ENCODE assay signal across 2 cellular contexts in the genomic region with DNA sequence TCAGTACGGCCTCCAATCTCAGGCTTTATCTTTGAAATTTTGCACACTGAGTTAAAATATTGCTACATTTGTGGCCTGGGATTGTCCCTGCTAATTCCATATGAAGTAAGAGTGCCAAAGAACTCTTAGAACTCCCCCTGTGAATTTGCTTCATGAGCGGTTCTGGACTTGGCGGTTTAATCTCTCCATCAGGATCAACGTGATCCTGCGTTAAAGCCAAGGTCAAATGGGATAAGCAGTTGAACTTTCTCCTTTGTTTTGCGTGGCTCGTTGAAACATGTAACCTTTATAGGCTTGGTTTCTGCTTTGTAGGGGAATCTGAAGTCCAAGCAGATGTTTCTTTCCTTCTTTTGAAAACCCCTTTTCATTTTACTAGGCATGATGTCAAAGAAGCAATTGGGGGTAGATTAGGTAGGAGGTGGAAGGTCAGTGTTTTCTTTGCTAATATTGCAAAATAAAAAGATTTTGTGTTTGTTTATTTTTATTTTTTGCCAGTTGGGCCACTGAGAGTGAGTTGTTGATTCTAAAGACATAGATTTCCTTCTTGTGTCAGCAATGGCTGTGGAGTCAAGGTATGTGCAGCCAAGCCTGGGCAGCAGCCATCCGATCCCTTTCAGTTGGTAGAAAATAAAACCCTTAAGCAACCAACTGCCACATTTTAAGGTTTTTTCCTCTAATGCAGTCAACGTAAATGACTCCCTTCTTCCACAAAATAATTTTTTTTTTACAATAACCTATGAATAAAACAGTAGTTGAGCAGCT.
A peak's percentile ranks its signal among the peaks of the same experiment; 100 is the strongest.
TF ChIP-seq lines count a peak whose summit lies in the region.

No MANE protein-coding gene starts in this region.

TF ChIP-seq in GM23338, 12 proteins besides CTCF, POLR2A, EP300 and RAD21 (continued from another document):
- TF ChIP-seq ZNF331 (CRISPR knock-in tag; IDR thresholded peaks at IDR 0.05; ENCODE audit: low read depth), result no peak
- TF ChIP-seq, protein P1, sequence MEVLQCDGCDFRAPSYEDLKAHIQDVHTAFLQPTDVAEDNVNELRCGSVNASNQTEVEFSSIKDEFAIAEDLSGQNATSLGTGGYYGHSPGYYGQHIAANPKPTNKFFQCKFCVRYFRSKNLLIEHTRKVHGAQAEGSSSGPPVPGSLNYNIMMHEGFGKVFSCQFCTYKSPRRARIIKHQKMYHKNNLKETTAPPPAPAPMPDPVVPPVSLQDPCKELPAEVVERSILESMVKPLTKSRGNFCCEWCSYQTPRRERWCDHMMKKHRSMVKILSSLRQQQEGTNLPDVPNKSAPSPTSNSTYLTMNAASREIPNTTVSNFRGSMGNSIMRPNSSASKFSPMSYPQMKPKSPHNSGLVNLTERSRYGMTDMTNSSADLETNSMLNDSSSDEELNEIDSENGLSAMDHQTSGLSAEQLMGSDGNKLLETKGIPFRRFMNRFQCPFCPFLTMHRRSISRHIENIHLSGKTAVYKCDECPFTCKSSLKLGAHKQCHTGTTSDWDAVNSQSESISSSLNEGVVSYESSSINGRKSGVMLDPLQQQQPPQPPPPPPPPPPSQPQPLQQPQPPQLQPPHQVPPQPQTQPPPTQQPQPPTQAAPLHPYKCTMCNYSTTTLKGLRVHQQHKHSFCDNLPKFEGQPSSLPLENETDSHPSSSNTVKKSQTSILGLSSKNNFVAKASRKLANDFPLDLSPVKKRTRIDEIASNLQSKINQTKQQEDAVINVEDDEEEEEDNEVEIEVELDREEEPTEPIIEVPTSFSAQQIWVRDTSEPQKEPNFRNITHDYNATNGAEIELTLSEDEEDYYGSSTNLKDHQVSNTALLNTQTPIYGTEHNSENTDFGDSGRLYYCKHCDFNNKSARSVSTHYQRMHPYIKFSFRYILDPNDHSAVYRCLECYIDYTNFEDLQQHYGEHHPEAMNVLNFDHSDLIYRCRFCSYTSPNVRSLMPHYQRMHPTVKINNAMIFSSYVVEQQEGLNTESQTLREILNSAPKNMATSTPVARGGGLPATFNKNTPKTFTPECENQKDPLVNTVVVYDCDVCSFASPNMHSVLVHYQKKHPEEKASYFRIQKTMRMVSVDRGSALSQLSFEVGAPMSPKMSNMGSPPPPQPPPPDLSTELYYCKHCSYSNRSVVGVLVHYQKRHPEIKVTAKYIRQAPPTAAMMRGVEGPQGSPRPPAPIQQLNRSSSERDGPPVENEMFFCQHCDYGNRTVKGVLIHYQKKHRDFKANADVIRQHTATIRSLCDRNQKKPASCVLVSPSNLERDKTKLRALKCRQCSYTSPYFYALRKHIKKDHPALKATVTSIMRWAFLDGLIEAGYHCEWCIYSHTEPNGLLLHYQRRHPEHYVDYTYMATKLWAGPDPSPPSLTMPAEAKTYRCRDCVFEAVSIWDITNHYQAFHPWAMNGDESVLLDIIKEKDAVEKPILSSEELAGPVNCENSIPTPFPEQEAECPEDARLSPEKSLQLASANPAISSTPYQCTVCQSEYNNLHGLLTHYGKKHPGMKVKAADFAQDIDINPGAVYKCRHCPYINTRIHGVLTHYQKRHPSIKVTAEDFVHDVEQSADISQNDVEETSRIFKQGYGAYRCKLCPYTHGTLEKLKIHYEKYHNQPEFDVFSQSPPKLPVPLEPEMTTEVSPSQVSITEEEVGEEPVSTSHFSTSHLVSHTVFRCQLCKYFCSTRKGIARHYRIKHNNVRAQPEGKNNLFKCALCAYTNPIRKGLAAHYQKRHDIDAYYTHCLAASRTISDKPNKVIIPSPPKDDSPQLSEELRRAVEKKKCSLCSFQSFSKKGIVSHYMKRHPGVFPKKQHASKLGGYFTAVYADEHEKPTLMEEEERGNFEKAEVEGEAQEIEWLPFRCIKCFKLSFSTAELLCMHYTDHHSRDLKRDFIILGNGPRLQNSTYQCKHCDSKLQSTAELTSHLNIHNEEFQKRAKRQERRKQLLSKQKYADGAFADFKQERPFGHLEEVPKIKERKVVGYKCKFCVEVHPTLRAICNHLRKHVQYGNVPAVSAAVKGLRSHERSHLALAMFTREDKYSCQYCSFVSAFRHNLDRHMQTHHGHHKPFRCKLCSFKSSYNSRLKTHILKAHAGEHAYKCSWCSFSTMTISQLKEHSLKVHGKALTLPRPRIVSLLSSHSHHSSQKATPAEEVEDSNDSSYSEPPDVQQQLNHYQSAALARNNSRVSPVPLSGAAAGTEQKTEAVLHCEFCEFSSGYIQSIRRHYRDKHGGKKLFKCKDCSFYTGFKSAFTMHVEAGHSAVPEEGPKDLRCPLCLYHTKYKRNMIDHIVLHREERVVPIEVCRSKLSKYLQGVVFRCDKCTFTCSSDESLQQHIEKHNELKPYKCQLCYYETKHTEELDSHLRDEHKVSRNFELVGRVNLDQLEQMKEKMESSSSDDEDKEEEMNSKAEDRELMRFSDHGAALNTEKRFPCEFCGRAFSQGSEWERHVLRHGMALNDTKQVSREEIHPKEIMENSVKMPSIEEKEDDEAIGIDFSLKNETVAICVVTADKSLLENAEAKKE (CRISPR knock-in tag; IDR thresholded peaks at IDR 0.05), result no peak
- TF ChIP-seq STAT1 (IDR thresholded peaks at IDR 0.05; ENCODE audit: unreplicated experiment), result no peak
TF ChIP-seq in GM23338: peak in this region for 0.

TF ChIP-seq in HepG2, 621 proteins besides CTCF, POLR2A, EP300 and RAD21 (continued from another document and continues in another):
- TF ChIP-seq ARID5B (CRISPR knock-in tag; IDR thresholded peaks at IDR 0.05) (0 out of 2 replicates have a peak, but pooled peaks have one; percentile 17), ZFP82 (CRISPR knock-in tag; IDR thresholded peaks at IDR 0.05; ENCODE audit: borderline replicate concordance) (no peak), GATAD2A (CRISPR knock-in tag; IDR thresholded peaks at IDR 0.05) (peak; percentile 59; the same call in 1 of the 2 replicates), SOX13 (IDR thresholded peaks at IDR 0.05) (no peak), SOX13 (CRISPR knock-in tag; conservative IDR thresholded peaks at IDR 0.05 in 1 of 2, IDR thresholded peaks at IDR 0.05 in 1 of 2) (peak in 1 of 2 experiments; percentile 64; a peak in 2 of 4 replicates), PHB2 (IDR thresholded peaks at IDR 0.05; ENCODE audit: partially characterized antibody) (no peak), ZNF713 (CRISPR knock-in tag; IDR thresholded peaks at IDR 0.05) (no peak), AHDC1 (CRISPR knock-in tag; IDR thresholded peaks at IDR 0.05; ENCODE audit: borderline replicate concordance) (0 out of 2 replicates have a peak, but pooled peaks have one; percentile 16), ZNF224 (CRISPR knock-in tag; IDR thresholded peaks at IDR 0.05) (no peak), ZBTB33 (CRISPR knock-in tag; IDR thresholded peaks at IDR 0.05) (peak; percentile 95), HNF4A (CRISPR knock-in tag; IDR thresholded peaks at IDR 0.05) (peak; percentile 57), NR2F6 (IDR thresholded peaks at IDR 0.05) (peak; percentile 35; the same call in 1 of the 2 replicates), NR2F6 (CRISPR knock-in tag; IDR thresholded peaks at IDR 0.05) (no peak)
- TF ChIP-seq, protein P2, sequence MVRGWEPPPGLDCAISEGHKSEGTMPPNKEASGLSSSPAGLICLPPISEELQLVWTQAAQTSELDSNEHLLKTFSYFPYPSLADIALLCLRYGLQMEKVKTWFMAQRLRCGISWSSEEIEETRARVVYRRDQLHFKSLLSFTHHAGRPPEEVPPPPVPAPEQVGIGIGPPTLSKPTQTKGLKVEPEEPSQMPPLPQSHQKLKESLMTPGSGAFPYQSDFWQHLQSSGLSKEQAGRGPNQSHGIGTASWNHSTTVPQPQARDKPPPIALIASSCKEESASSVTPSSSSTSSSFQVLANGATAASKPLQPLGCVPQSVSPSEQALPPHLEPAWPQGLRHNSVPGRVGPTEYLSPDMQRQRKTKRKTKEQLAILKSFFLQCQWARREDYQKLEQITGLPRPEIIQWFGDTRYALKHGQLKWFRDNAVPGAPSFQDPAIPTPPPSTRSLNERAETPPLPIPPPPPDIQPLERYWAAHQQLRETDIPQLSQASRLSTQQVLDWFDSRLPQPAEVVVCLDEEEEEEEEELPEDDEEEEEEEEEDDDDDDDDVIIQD (CRISPR knock-in tag; IDR thresholded peaks at IDR 0.05; ENCODE audit: low read depth), result peak; percentile 59; the same call in 1 of the 2 replicates
- TF ChIP-seq, protein P3, sequence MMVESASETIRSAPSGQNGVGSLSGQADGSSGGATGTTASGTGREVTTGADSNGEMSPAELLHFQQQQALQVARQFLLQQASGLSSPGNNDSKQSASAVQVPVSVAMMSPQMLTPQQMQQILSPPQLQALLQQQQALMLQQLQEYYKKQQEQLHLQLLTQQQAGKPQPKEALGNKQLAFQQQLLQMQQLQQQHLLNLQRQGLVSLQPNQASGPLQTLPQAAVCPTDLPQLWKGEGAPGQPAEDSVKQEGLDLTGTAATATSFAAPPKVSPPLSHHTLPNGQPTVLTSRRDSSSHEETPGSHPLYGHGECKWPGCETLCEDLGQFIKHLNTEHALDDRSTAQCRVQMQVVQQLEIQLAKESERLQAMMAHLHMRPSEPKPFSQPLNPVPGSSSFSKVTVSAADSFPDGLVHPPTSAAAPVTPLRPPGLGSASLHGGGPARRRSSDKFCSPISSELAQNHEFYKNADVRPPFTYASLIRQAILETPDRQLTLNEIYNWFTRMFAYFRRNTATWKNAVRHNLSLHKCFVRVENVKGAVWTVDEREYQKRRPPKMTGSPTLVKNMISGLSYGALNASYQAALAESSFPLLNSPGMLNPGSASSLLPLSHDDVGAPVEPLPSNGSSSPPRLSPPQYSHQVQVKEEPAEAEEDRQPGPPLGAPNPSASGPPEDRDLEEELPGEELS (CRISPR knock-in tag; IDR thresholded peaks at IDR 0.05), result 0 out of 2 replicates have a peak, but pooled peaks have one; percentile 20
